25 cellular contexts compared by ENCODE assay signal in genomic region chr18:60027397-60027796, GRCh38.
A peak's percentile ranks its signal among the peaks of the same experiment; 100 is the strongest.
DNase-seq lines count a peak whose midpoint lies in the region; ATAC-seq and TF ChIP-seq lines count a peak whose summit lies in the region.
"Had no signal": no experiment of that assay in that cellular context is flagged by ENCODE, and none has a peak within 500 bp of the region (broad histone marks: within the 10 kb centered on the region; RNA-seq: fewer than 3 reads in every experiment).

No MANE protein-coding gene starts in this region.

- POLR2A ChIA-PET in IMR-90 (lab: Charles Lee; ENCODE audit: unreplicated experiment) (no interaction called here), Caco-2 (lab: Charles Lee) (no interaction called here)

- H3K4me1 Mint-ChIP-seq in Caco-2 (ENCODE audit: low read depth, unreplicated experiment), result no peaks in the 10 kb centered on the region
- H3K4me1 Mint-ChIP-seq: CD14-positive monocyte, neural progenitor cell, T-cell had no signal

- H3K4me3 Mint-ChIP-seq in Caco-2 (ENCODE audit: unreplicated experiment), result no peak overlapping the region
- H3K4me3 Mint-ChIP-seq: activated CD8-positive, alpha-beta T cell treated with anti-CD3 and anti-CD28 coated beads for 36 hours; CD14-positive monocyte; neural progenitor cell; T-cell had no signal

- intact Hi-C loops in IMR-90 (cut with micrococcal nuclease) (loop anchor here (5.0 kb wide), 1 partner anchor 50 kb away; no protein-coding TSS in a partner anchor), dorsolateral prefrontal cortex (cut with DNase I) (no loop called here), Caco-2 (cut with micrococcal nuclease; ENCODE audit: unreplicated experiment) (no loop called here)

- H3K18ac ChIP-seq in IMR-90 (ENCODE audit: low read depth, low read length), result no peak overlapping the region

- H3K36me3 ChIP-seq in IMR-90 (ENCODE audit: control insufficient read depth, insufficient read depth, low read length) (no peaks in the 10 kb centered on the region), Caco-2 (ENCODE audit: control insufficient read depth, insufficient read depth, low read length) (no peaks in the 10 kb centered on the region)
- H3K36me3 ChIP-seq: neural progenitor cell, prostate gland, stomach, transverse colon had no signal

- BruUV-seq in IMR-90 (replicated peaks; lab: Mats Ljungman, UMichigan), result no TSS peak
- no TSS peak for BruUV-seq in Caco-2 (replicated peaks; lab: Mats Ljungman, UMichigan)

- peak overlapping the region; percentile 65 for H2AFZ ChIP-seq in IMR-90 (replicated peaks; ENCODE audit: low read length, poor library complexity)
- H2AFZ ChIP-seq: GM23248, neural progenitor cell had no signal

- H3K9me3 Mint-ChIP-seq in Caco-2 (ENCODE audit: unreplicated experiment), result no peaks in the 10 kb centered on the region
- H3K9me3 Mint-ChIP-seq: activated CD8-positive, alpha-beta T cell treated with anti-CD3 and anti-CD28 coated beads for 36 hours; CD14-positive monocyte; neural progenitor cell; T-cell had no signal

- no peaks in the 10 kb centered on the region for H3K27me3 ChIP-seq in IMR-90 (ENCODE audit: control insufficient read depth, insufficient read depth, low read length)
- no peaks in the 10 kb centered on the region for H3K27me3 ChIP-seq in dorsolateral prefrontal cortex
- H3K27me3 ChIP-seq in Caco-2 (replicated peaks; ENCODE audit: control insufficient read depth, insufficient read depth, low read length), result no peaks in the 10 kb centered on the region
- H3K27me3 ChIP-seq: body of pancreas, neural progenitor cell, stomach, transverse colon had no signal

- H4K20me1 ChIP-seq in IMR-90 (ENCODE audit: insufficient read depth, low read length), result no peaks in the 10 kb centered on the region

- no peak for TF ChIP-seq RAD21 in IMR-90 (IDR thresholded peaks at IDR 0.05; ENCODE audit: low read length)

- no peaks in the 10 kb centered on the region for H3K9me3 ChIP-seq in IMR-90 (ENCODE audit: control insufficient read depth, insufficient read depth, low read length)
- H3K9me3 ChIP-seq in Caco-2, result no peaks in the 10 kb centered on the region
- H3K9me3 ChIP-seq: body of pancreas, prostate gland, stomach, transverse colon had no signal

- no peak for ATAC-seq in IMR-90 (ENCODE audit: low read depth)
- ATAC-seq: activated CD8-positive, alpha-beta T cell treated with anti-CD3 and anti-CD28 coated beads for 36 hours; body of pancreas; K562; T-cell had no signal

- no peaks in the 10 kb centered on the region for H3K36me3 Mint-ChIP-seq in Caco-2 (ENCODE audit: insufficient read depth, unreplicated experiment)
- H3K36me3 Mint-ChIP-seq: CD14-positive monocyte, neural progenitor cell, T-cell had no signal

- H3K4me2 ChIP-seq in IMR-90 (ENCODE audit: low read depth, low read length), result no peak overlapping the region
- H3K4me2 ChIP-seq: neural progenitor cell had no signal

- CTCF ChIA-PET in IMR-90 (lab: Yijun Ruan, JAX) (no interaction called here), Caco-2 (lab: Charles Lee) (no interaction called here)

- H3K4me1 ChIP-seq in IMR-90 (ENCODE audit: control insufficient read depth, insufficient read depth, low read length) (0 out of 2 replicates have a peak, but pooled peaks cover 2% of the 10 kb centered on the region), Caco-2 (no peaks in the 10 kb centered on the region)
- H3K4me1 ChIP-seq: body of pancreas, neural progenitor cell, prostate gland, transverse colon had no signal

- H3K9ac ChIP-seq in IMR-90 (ENCODE audit: low read depth, low read length), result no peak overlapping the region
- H3K9ac ChIP-seq: GM23248, neural progenitor cell had no signal

- no peak for TF ChIP-seq CTCF in IMR-90 (conservative IDR thresholded peaks at IDR 0.05; ENCODE audit: low read depth, low read length)
- peak in 4 of 56 donors; percentile 12 to 23 (median 17) for TF ChIP-seq CTCF in dorsolateral prefrontal cortex (IDR thresholded peaks at IDR 0.05 in 54 of 56, conservative IDR thresholded peaks at IDR 0.05 in 2 of 56; ENCODE audit: low read depth in 1 of 56, partially characterized antibody in 56 of 56)
- no peak for TF ChIP-seq CTCF in Caco-2 (IDR thresholded peaks at IDR 0.05; ENCODE audit: insufficient read depth in 1 of 2, low read depth in 1 of 2, low read length in 1 of 2, severe bottlenecking in 1 of 2, unreplicated experiment in 1 of 2)

- no peaks in the 10 kb centered on the region for H3K27me3 Mint-ChIP-seq in Caco-2 (ENCODE audit: insufficient read depth, unreplicated experiment)

- no peak overlapping the region for H3K23ac ChIP-seq in IMR-90 (ENCODE audit: low read depth, low read length)

- H3K4ac ChIP-seq in IMR-90 (ENCODE audit: low read depth, low read length), result no peak overlapping the region

- H4K5ac ChIP-seq in IMR-90 (ENCODE audit: low read depth, low read length), result no peak overlapping the region

- H3K14ac ChIP-seq in IMR-90 (replicated peaks; ENCODE audit: low read depth, low read length), result no peak overlapping the region

- in situ Hi-C loops in IMR-90 (cut with MboI; ENCODE audit: low sequenced_read_pairs), result no loop called here

- DNase-seq in Ammon's horn (ENCODE audit: low spot score) (peak; percentile 79), IMR-90 (no peak), dorsolateral prefrontal cortex (peak in 2 of 10 donors; percentile 70 to 71), midbrain (lab: John Stamatoyannopoulos, UW) (peak; percentile 55), Caco-2 (no peak), NCI-H2107 treated with DMSO at 0.1 percent for 48 hours (lab: John Stamatoyannopoulos, UW; ENCODE audit: unreplicated experiment) (no peak)
- no peak for DNase-seq in activated CD4-positive, alpha-beta T cell treated with anti-CD3 and anti-CD28 coated beads, Interleukin-2, amount 50 U/mL, for 4 hours
- DNase-seq in activated T-cell treated with anti-CD3 and anti-CD28 coated beads, Interleukin-2, amount 50 U/mL, for 1 hour, result no peak
- DNase-seq: activated CD8-positive, alpha-beta T cell treated with anti-CD3 and anti-CD28 coated beads for 36 hours; activated gamma-delta T cell treated with Interleukin-2 at 50 U/mL for 16 hours; activated T-cell treated with anti-CD3 and anti-CD28 coated beads for 4 hours; body of pancreas; DMS 273 treated with DMSO at 0.1 percent for 48 hours; effector CD4-positive, alpha-beta T cell; foreskin fibroblast; GM23248; MM.1S; SIG-M5; stomach; T-cell; transverse colon had no signal

- H3K27ac ChIP-seq in IMR-90 (ENCODE audit: insufficient read depth, low read length) (no peak overlapping the region), dorsolateral prefrontal cortex (peak overlapping the region in 48 of 59 donors; percentile 1 to 87 (median 66))
- H3K27ac ChIP-seq: body of pancreas, GM23248, neural progenitor cell, prostate gland, stomach, transverse colon had no signal

- no peak overlapping the region for H4K8ac ChIP-seq in IMR-90 (ENCODE audit: low read depth in 2 of 2, low read length in 2 of 2)

- no peak overlapping the region for H2AK9ac ChIP-seq in IMR-90 (replicated peaks; ENCODE audit: low read depth, low read length, poor library complexity)

- no peak overlapping the region for H2BK120ac ChIP-seq in IMR-90 (ENCODE audit: low read depth, low read length)

- no peak overlapping the region for H3K27ac Mint-ChIP-seq in Caco-2 (ENCODE audit: unreplicated experiment)
- H3K27ac Mint-ChIP-seq: activated CD8-positive, alpha-beta T cell treated with anti-CD3 and anti-CD28 coated beads for 36 hours; CD14-positive monocyte; neural progenitor cell; T-cell had no signal

- WGBS in IMR-90 (ENCODE audit: extremely low coverage in 2 of 2, insufficient read length in 1 of 2), 2 experiments, result no CpG with 5 or more reads among the region's 2 CpGs

- H2BK20ac ChIP-seq in IMR-90 (ENCODE audit: low read depth, low read length), result no peak overlapping the region

- no peak for TF ChIP-seq POLR2A in IMR-90 (IDR thresholded peaks at IDR 0.05; ENCODE audit: low read depth, low read length)

- no peak overlapping the region for H2BK5ac ChIP-seq in IMR-90 (ENCODE audit: low read depth, low read length, poor library complexity, severe bottlenecking)

- no peak overlapping the region for H2BK15ac ChIP-seq in IMR-90 (ENCODE audit: low read depth, low read length)

- no peaks in the 10 kb centered on the region for H3K79me1 ChIP-seq in IMR-90 (ENCODE audit: low read depth in 1 of 2, low read length in 2 of 2)

- no peak overlapping the region for H4K91ac ChIP-seq in IMR-90 (ENCODE audit: insufficient read depth, low read depth, low read length)

- H3K56ac ChIP-seq in IMR-90 (ENCODE audit: extremely low read depth, insufficient read depth, low read length), result no peak overlapping the region

- dilution Hi-C loops in IMR-90 (cut with HindIII; ENCODE audit: low sequenced_read_pairs, unreplicated experiment), result no loop called here

- no peak overlapping the region for H2AK5ac ChIP-seq in IMR-90 (ENCODE audit: low read depth, low read length)

- H3K4me3 ChIP-seq in IMR-90 (ENCODE audit: insufficient read depth, low read depth, low read length), result no peak overlapping the region
- H3K4me3 ChIP-seq in dorsolateral prefrontal cortex, result peak overlapping the region in 21 of 59 donors; percentile 1 to 45 (median 18)
- H3K4me3 ChIP-seq in Caco-2 (ENCODE audit: low read depth, low read length), result no peak overlapping the region
- H3K4me3 ChIP-seq: body of pancreas, GM23248, K562, neural progenitor cell, prostate gland, stomach, transverse colon had no signal

- H3K9me1 ChIP-seq in IMR-90 (ENCODE audit: insufficient read depth, low read length), result peaks cover 2% of the 10 kb centered on the region

TF ChIP-seq in IMR-90, 13 proteins besides CTCF, POLR2A, EP300 and RAD21:
- TF ChIP-seq CHD1 (IDR thresholded peaks at IDR 0.05; ENCODE audit: low read depth, low read length) (no peak), MAZ (IDR thresholded peaks at IDR 0.05; ENCODE audit: borderline replicate concordance, low read depth, low read length) (no peak), NFE2L2 (IDR thresholded peaks at IDR 0.05; ENCODE audit: low read depth, low read length) (no peak), BHLHE40 (IDR thresholded peaks at IDR 0.05; ENCODE audit: low read depth, low read length) (no peak), FOS (IDR thresholded peaks at IDR 0.05; ENCODE audit: low read depth, low read length) (no peak), RCOR1 (IDR thresholded peaks at IDR 0.05; ENCODE audit: insufficient replicate concordance, low read length) (no peak), MXI1 (IDR thresholded peaks at IDR 0.05; ENCODE audit: borderline replicate concordance, low read depth, low read length) (no peak), SMC3 (IDR thresholded peaks at IDR 0.05; ENCODE audit: low read depth, low read length) (no peak), RFX5 (IDR thresholded peaks at IDR 0.05; ENCODE audit: low read depth, low read length) (no peak)
- TF ChIP-seq, protein P1, sequence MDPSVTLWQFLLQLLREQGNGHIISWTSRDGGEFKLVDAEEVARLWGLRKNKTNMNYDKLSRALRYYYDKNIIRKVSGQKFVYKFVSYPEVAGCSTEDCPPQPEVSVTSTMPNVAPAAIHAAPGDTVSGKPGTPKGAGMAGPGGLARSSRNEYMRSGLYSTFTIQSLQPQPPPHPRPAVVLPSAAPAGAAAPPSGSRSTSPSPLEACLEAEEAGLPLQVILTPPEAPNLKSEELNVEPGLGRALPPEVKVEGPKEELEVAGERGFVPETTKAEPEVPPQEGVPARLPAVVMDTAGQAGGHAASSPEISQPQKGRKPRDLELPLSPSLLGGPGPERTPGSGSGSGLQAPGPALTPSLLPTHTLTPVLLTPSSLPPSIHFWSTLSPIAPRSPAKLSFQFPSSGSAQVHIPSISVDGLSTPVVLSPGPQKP (IDR thresholded peaks at IDR 0.05; ENCODE audit: borderline replicate concordance, low read depth, low read length), result no peak
TF ChIP-seq in IMR-90: peak in this region for 0.

Comparison
In these comparisons a context has a peak if more than half of its experiments do, and no peak if none do; other contexts are left out.
1. DNase-seq: peak in Ammon's horn (single experiment) and midbrain (single experiment); none in IMR-90 (single experiment), Caco-2 (0 of 2), NCI-H2107 treated with DMSO at 0.1 percent for 48 hours (single experiment), activated CD4-positive, alpha-beta T cell treated with anti-CD3 and anti-CD28 coated beads, Interleukin-2, amount 50 U/mL, for 4 hours (0 of 2) and activated T-cell treated with anti-CD3 and anti-CD28 coated beads, Interleukin-2, amount 50 U/mL, for 1 hour (single experiment).